Comparison of ENCODE assay signal across 1 cellular context in the genomic region with DNA sequence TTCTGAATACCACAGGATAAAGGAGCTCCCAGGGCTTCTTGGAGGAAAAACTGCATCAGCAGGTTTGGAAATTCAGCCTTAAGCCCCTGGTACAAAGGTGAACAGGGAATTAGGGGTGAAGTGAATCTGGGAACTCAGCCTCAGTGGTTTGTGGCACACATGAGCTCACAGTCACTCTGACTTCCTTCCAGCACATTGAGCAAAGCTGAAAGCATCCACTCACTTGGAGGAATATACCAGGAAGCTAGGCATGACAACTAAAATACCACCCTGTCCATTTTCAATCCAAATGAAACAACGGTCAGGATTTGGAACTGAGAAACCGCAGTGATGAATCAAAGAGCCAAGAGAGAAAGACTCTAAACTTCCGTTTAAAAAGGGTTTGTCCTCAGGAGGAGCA.
TF ChIP-seq lines count a peak whose summit lies in the region.

No MANE protein-coding gene starts in this region.

TF ChIP-seq in GM23338, 12 proteins besides CTCF, POLR2A, EP300 and RAD21:
- TF ChIP-seq, protein P1, sequence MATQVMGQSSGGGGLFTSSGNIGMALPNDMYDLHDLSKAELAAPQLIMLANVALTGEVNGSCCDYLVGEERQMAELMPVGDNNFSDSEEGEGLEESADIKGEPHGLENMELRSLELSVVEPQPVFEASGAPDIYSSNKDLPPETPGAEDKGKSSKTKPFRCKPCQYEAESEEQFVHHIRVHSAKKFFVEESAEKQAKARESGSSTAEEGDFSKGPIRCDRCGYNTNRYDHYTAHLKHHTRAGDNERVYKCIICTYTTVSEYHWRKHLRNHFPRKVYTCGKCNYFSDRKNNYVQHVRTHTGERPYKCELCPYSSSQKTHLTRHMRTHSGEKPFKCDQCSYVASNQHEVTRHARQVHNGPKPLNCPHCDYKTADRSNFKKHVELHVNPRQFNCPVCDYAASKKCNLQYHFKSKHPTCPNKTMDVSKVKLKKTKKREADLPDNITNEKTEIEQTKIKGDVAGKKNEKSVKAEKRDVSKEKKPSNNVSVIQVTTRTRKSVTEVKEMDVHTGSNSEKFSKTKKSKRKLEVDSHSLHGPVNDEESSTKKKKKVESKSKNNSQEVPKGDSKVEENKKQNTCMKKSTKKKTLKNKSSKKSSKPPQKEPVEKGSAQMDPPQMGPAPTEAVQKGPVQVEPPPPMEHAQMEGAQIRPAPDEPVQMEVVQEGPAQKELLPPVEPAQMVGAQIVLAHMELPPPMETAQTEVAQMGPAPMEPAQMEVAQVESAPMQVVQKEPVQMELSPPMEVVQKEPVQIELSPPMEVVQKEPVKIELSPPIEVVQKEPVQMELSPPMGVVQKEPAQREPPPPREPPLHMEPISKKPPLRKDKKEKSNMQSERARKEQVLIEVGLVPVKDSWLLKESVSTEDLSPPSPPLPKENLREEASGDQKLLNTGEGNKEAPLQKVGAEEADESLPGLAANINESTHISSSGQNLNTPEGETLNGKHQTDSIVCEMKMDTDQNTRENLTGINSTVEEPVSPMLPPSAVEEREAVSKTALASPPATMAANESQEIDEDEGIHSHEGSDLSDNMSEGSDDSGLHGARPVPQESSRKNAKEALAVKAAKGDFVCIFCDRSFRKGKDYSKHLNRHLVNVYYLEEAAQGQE (IDR thresholded peaks at IDR 0.05; ENCODE audit: unreplicated experiment) = no peak
- no peak for TF ChIP-seq NANOG (IDR thresholded peaks at IDR 0.05; ENCODE audit: borderline replicate concordance)
- TF ChIP-seq ZNF462 (CRISPR knock-in tag; IDR thresholded peaks at IDR 0.05) = no peak
- TF ChIP-seq EZH2phosphoT487 (IDR thresholded peaks at IDR 0.05; ENCODE audit: unreplicated experiment) = no peak
- no peak for TF ChIP-seq CREB1 (CRISPR knock-in tag; IDR thresholded peaks at IDR 0.05; ENCODE audit: low read depth)
- TF ChIP-seq ZNF114 (CRISPR knock-in tag; IDR thresholded peaks at IDR 0.05) = no peak
- no peak for TF ChIP-seq JUNB (IDR thresholded peaks at IDR 0.05; ENCODE audit: unreplicated experiment)
- no peak for TF ChIP-seq STAT1 (IDR thresholded peaks at IDR 0.05; ENCODE audit: unreplicated experiment)
- no peak for TF ChIP-seq POLR2AphosphoS5 (IDR thresholded peaks at IDR 0.05; ENCODE audit: low read depth)
- TF ChIP-seq, protein P2, sequence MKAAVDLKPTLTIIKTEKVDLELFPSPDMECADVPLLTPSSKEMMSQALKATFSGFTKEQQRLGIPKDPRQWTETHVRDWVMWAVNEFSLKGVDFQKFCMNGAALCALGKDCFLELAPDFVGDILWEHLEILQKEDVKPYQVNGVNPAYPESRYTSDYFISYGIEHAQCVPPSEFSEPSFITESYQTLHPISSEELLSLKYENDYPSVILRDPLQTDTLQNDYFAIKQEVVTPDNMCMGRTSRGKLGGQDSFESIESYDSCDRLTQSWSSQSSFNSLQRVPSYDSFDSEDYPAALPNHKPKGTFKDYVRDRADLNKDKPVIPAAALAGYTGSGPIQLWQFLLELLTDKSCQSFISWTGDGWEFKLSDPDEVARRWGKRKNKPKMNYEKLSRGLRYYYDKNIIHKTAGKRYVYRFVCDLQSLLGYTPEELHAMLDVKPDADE (IDR thresholded peaks at IDR 0.05) = no peak
